10 cellular contexts compared by ENCODE assay signal in the genomic region with DNA sequence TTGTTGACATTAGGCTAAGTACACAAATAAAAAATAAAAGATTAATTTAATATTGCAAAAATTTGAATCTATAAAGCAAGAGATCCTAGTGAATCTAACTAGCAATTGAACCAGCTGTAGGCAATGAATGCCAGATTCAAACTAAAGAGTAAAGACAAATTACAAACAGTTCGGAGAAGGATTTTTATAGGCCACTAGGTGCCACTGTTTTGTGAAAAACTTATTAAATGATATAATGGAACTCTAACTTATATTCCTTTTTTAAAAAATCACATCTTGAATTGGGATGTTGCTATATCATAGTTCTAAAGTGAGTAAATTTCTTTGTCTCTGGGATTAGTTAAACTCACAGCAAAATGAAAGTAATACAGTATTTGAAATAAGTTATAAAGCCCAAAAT. TPM values are rescaled to one million over a fixed set of nuclear protein-coding genes. Genes with fewer than 3 reads are reported as not detected.
DNase-seq lines count a peak whose midpoint lies in the region; ATAC-seq, FAIRE-seq and TF ChIP-seq lines count a peak whose summit lies in the region.
"Had no signal": no experiment of that assay in that cellular context is flagged by ENCODE, and none has a peak within 500 bp of the region (broad histone marks: within the 10 kb centered on the region; RNA-seq: fewer than 3 reads in every experiment).

No MANE protein-coding gene starts in this region.

- POLR2A ChIA-PET in WTC11 (lab: Charles Lee): no interaction called here

- intact Hi-C loops in kidney (cut with DNase I): no loop called here

- no peaks in the 10 kb centered on the region for H3K9me3 Mint-ChIP-seq in WTC11

- peak; percentile 77 for TF ChIP-seq CTCF in 22Rv1 (IDR thresholded peaks at IDR 0.05)
- TF ChIP-seq CTCF in WTC11 (IDR thresholded peaks at IDR 0.05): 0 out of 2 replicates have a peak, but pooled peaks have one; percentile 11
- TF ChIP-seq CTCF in kidney (IDR thresholded peaks at IDR 0.05; ENCODE audit: borderline replicate concordance, extremely low read depth, insufficient read depth): peak; percentile 38

- H3K4me3 Mint-ChIP-seq in WTC11: no peak overlapping the region

- peak; percentile 64 for DNase-seq in HT-29 (ENCODE audit: low spot score)
- DNase-seq in WTC11 (ENCODE audit: low spot score): no peak
- DNase-seq in kidney: no peak
- no peak for DNase-seq in NK-92 treated with Interleukin-12 subunit alpha and Interleukin-12 subunit beta, amount 100 ng/mL, for 24 hours (lab: John Stamatoyannopoulos, UW)
- no peak for DNase-seq in SK-N-DZ (ENCODE audit: low spot score)
- DNase-seq: GDM1 had no signal

- CTCF ChIA-PET in WTC11 (lab: Charles Lee): interaction anchor here (1.0 to 3.0 kb wide), 2 partner anchors 32 to 297 kb away, joined by 3 to 8 read pairs; no protein-coding TSS in a partner anchor

- no peaks in the 10 kb centered on the region for H3K36me3 ChIP-seq in kidney (ENCODE audit: control insufficient read depth in 1 of 2, insufficient read depth in 2 of 2, low read length in 2 of 2)

- FAIRE-seq in kidney (lab: Jason Lieb, UNC): peak; percentile 95

- no peak for ATAC-seq in WTC11
- no peak for ATAC-seq in HG03135 (IDR thresholded peaks at IDR 0.05; ENCODE audit: unreplicated experiment)
- no peak for ATAC-seq in GM21786 (IDR thresholded peaks at IDR 0.05; ENCODE audit: unreplicated experiment)

- H3K36me3 Mint-ChIP-seq in WTC11: no peaks in the 10 kb centered on the region

- H3K4me1 Mint-ChIP-seq in WTC11: peaks cover 11% of the 10 kb centered on the region

- H3K4me3 ChIP-seq in kidney (ENCODE audit: low read length in 2 of 2): no peak overlapping the region

- no peaks in the 10 kb centered on the region for H3K9me3 ChIP-seq in kidney (ENCODE audit: control insufficient read depth in 1 of 2, low read length in 2 of 2)

- no peak overlapping the region for H3K9ac ChIP-seq in kidney (ENCODE audit: low read length in 2 of 2)

- no peak overlapping the region for H3K27ac Mint-ChIP-seq in WTC11

- H3K4me1 ChIP-seq in kidney (ENCODE audit: control insufficient read depth in 1 of 2, insufficient read depth in 1 of 2, low read depth in 1 of 2, low read length in 2 of 2): no peaks in the 10 kb centered on the region

- H3K27me3 Mint-ChIP-seq in WTC11 (ENCODE audit: low read depth): no peaks in the 10 kb centered on the region

- H3K27ac ChIP-seq in 22Rv1 (no peak overlapping the region), kidney (ENCODE audit: low read depth in 2 of 2, low read length in 2 of 2) (no peak overlapping the region)
- H3K27ac ChIP-seq: HL-60 had no signal

TF ChIP-seq in WTC11, 78 proteins besides CTCF, POLR2A, EP300 and RAD21 (continues in another document):
- TF ChIP-seq, protein P1, sequence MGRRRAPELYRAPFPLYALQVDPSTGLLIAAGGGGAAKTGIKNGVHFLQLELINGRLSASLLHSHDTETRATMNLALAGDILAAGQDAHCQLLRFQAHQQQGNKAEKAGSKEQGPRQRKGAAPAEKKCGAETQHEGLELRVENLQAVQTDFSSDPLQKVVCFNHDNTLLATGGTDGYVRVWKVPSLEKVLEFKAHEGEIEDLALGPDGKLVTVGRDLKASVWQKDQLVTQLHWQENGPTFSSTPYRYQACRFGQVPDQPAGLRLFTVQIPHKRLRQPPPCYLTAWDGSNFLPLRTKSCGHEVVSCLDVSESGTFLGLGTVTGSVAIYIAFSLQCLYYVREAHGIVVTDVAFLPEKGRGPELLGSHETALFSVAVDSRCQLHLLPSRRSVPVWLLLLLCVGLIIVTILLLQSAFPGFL (CRISPR knock-in tag; IDR thresholded peaks at IDR 0.05; ENCODE audit: borderline replicate concordance): no peak
- no peak for TF ChIP-seq FOXK1 (CRISPR knock-in tag; IDR thresholded peaks at IDR 0.05)
- no peak for TF ChIP-seq OVOL2 (CRISPR knock-in tag; IDR thresholded peaks at IDR 0.05; ENCODE audit: borderline replicate concordance)
- no peak for TF ChIP-seq ZNF671 (CRISPR knock-in tag; IDR thresholded peaks at IDR 0.05)
- TF ChIP-seq RORB (CRISPR knock-in tag; IDR thresholded peaks at IDR 0.05): no peak
- TF ChIP-seq JUN (CRISPR knock-in tag; IDR thresholded peaks at IDR 0.05): no peak
- no peak for TF ChIP-seq JAZF1 (CRISPR knock-in tag; IDR thresholded peaks at IDR 0.05)
- TF ChIP-seq ZNF121 (CRISPR knock-in tag; IDR thresholded peaks at IDR 0.05): no peak
- TF ChIP-seq, protein P2, sequence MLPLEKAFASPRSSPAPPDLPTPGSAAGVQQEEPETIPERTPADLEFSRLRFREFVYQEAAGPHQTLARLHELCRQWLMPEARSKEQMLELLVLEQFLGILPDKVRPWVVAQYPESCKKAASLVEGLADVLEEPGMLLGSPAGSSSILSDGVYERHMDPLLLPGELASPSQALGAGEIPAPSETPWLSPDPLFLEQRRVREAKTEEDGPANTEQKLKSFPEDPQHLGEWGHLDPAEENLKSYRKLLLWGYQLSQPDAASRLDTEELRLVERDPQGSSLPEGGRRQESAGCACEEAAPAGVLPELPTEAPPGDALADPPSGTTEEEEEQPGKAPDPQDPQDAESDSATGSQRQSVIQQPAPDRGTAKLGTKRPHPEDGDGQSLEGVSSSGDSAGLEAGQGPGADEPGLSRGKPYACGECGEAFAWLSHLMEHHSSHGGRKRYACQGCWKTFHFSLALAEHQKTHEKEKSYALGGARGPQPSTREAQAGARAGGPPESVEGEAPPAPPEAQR (CRISPR knock-in tag; IDR thresholded peaks at IDR 0.05): no peak
- TF ChIP-seq, protein P3, sequence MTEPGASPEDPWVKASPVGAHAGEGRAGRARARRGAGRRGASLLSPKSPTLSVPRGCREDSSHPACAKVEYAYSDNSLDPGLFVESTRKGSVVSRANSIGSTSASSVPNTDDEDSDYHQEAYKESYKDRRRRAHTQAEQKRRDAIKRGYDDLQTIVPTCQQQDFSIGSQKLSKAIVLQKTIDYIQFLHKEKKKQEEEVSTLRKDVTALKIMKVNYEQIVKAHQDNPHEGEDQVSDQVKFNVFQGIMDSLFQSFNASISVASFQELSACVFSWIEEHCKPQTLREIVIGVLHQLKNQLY (CRISPR knock-in tag; IDR thresholded peaks at IDR 0.05): no peak
- no peak for TF ChIP-seq KAT7 (CRISPR knock-in tag; IDR thresholded peaks at IDR 0.05; ENCODE audit: borderline replicate concordance)
- TF ChIP-seq GTF2I (CRISPR knock-in tag; conservative IDR thresholded peaks at IDR 0.05): no peak
- TF ChIP-seq, protein P4, sequence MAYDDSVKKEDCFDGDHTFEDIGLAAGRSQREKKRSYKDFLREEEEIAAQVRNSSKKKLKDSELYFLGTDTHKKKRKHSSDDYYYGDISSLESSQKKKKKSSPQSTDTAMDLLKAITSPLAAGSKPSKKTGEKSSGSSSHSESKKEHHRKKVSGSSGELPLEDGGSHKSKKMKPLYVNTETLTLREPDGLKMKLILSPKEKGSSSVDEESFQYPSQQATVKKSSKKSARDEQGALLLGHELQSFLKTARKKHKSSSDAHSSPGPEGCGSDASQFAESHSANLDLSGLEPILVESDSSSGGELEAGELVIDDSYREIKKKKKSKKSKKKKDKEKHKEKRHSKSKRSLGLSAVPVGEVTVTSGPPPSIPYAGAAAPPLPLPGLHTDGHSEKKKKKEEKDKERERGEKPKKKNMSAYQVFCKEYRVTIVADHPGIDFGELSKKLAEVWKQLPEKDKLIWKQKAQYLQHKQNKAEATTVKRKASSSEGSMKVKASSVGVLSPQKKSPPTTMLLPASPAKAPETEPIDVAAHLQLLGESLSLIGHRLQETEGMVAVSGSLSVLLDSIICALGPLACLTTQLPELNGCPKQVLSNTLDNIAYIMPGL (CRISPR knock-in tag; IDR thresholded peaks at IDR 0.05): no peak
- TF ChIP-seq, protein P5, sequence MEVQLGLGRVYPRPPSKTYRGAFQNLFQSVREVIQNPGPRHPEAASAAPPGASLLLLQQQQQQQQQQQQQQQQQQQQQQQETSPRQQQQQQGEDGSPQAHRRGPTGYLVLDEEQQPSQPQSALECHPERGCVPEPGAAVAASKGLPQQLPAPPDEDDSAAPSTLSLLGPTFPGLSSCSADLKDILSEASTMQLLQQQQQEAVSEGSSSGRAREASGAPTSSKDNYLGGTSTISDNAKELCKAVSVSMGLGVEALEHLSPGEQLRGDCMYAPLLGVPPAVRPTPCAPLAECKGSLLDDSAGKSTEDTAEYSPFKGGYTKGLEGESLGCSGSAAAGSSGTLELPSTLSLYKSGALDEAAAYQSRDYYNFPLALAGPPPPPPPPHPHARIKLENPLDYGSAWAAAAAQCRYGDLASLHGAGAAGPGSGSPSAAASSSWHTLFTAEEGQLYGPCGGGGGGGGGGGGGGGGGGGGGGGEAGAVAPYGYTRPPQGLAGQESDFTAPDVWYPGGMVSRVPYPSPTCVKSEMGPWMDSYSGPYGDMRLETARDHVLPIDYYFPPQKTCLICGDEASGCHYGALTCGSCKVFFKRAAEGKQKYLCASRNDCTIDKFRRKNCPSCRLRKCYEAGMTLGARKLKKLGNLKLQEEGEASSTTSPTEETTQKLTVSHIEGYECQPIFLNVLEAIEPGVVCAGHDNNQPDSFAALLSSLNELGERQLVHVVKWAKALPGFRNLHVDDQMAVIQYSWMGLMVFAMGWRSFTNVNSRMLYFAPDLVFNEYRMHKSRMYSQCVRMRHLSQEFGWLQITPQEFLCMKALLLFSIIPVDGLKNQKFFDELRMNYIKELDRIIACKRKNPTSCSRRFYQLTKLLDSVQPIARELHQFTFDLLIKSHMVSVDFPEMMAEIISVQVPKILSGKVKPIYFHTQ (CRISPR knock-in tag; IDR thresholded peaks at IDR 0.05): no peak

RNA-seq across cellular contexts. Expression of a gene that starts 39.1 kb away (rescaled TPM):
- 30.7 and 31.4 TPM in 2 replicates for total RNA-seq in HT-29 (2014; rRNA removed; shearing (Covaris generic))
- total RNA-seq in WTC11 (2021): 26.7 to 31.0 TPM (median 31.0 TPM) in 3 replicates
- total RNA-seq in kidney: 105 TPM
- polyA plus RNA-seq in kidney (ENCODE audit: insufficient read depth, low read depth, low replicate concordance): 41.9 TPM
- polyA plus RNA-seq in SK-N-DZ (2014; cell fraction: cytosol; rRNA removed): 52.9 and 59.3 TPM in 2 replicates
- polyA plus RNA-seq in SK-N-DZ (2014; cell fraction: nucleus; rRNA removed): 17.6 and 20.7 TPM in 2 replicates

Comparison
In these comparisons a context has a peak if more than half of its experiments do, and no peak if none do; other contexts are left out.
1. CTCF ChIP-seq: peak in every context shown above with its lines; median percentile 77 in 22Rv1; 38 in kidney; 11 in WTC11.